Comparison of ENCODE assay signal across 10 cellular contexts in the genomic region with DNA sequence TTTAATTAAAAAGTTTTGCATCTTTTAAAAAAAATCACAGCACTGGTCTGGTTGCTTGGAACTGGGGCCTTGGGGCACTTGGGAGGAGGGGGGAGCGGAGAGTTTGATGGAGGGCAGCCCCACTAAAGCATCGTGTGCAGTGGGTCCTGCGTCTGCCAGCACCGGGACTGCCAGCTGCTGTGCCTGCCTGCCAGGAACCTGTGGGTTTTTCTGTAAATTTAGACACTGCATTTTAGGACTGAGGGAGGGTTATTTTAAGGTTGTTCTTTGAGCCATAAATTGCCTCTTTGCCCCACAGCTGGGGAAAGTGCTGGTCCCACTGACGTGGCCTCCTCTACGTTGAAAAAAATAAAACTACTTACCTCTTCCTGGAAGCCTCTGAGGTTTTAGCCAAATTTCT. TPM values are rescaled to one million over a fixed set of nuclear protein-coding genes. Genes with fewer than 3 reads are reported as not detected.
A peak's percentile ranks its signal among the peaks of the same experiment; 100 is the strongest.
DNase-seq lines count a peak whose midpoint lies in the region; ATAC-seq and TF ChIP-seq lines count a peak whose summit lies in the region.
"Had no signal": no experiment of that assay in that cellular context is flagged by ENCODE, and none has a peak within 500 bp of the region (broad histone marks: within the 10 kb centered on the region; RNA-seq: fewer than 3 reads in every experiment).

No MANE protein-coding gene starts in this region.

- intact Hi-C loops in activated T-helper 2 cell treated with anti-CD3 and anti-CD28 coated beads, Interferon-gamma antibody, Interleukin-2, Interleukin-4, amounts not matched to agents 10 μg/mL and 5 μg/mL and 100 μg/mL, durations not matched to agents 14 hours and 24 hours and 36 hours (cut with micrococcal nuclease) = loop anchor here (5.0 kb wide), 4 partner anchors 45 to 250 kb away; a partner anchor contains a TSS
- intact Hi-C loops in thyroid gland (cut with DNase I) = loop anchor here (5.0 kb wide), 1 partner anchor 55 kb away; no protein-coding TSS in a partner anchor

- no peak for ATAC-seq in lung (ENCODE audit: insufficient read depth, low FRiP score)

- TF ChIP-seq CTCF in lung (IDR thresholded peaks at IDR 0.05; ENCODE audit: control extremely low read depth, extremely low read depth) (no peak), thyroid gland (IDR thresholded peaks at IDR 0.05) (no peak), RWPE1 (conservative IDR thresholded peaks at IDR 0.05; ENCODE audit: low read depth) (no peak)

- H3K27me3 Mint-ChIP-seq in activated naive CD4-positive, alpha-beta T cell treated with anti-CD3 and anti-CD28 coated beads, Interleukin-2, amount 10 ng/mL, durations not matched to agents 7 days and 5 days = peaks cover 48% of the 10 kb centered on the region
- peaks cover 23% of the 10 kb centered on the region for H3K27me3 Mint-ChIP-seq in activated T-helper 2 cell treated with anti-CD3 and anti-CD28 coated beads, Interferon-gamma antibody, Interleukin-2, Interleukin-4, amounts not matched to agents 10 μg/mL and 5 μg/mL and 100 μg/mL, durations not matched to agents 14 hours and 24 hours and 36 hours (ENCODE audit: low read depth)

- POLR2A ChIA-PET in RWPE1 (lab: Yijun Ruan, JAX; ENCODE audit: low non-redundant PET) = no interaction called here

- H3K4me1 ChIP-seq in lung (ENCODE audit: control insufficient read depth in 2 of 2, insufficient read depth in 2 of 2, low read length in 2 of 2) (peaks cover 0 to 6% of the 10 kb centered on the region in 2 donors), thyroid gland (peaks cover 0 to 41% of the 10 kb centered on the region in 2 donors)

- H3K4me3 ChIP-seq in lung (peak overlapping the region; percentile 35), thyroid gland (replicated peaks in 1 of 3) (peak overlapping the region in 2 of 3 donors; percentile 15 to 89)
- H3K4me3 ChIP-seq: PC-9 had no signal

- H3K36me3 ChIP-seq in lung (ENCODE audit: control insufficient read depth in 2 of 2, insufficient read depth in 2 of 2, low read length in 2 of 2) = peaks cover 10 to 12% of the 10 kb centered on the region in 2 donors
- peaks cover 19 to 26% of the 10 kb centered on the region in 2 donors for H3K36me3 ChIP-seq in thyroid gland

- H3K27me3 ChIP-seq in lung (ENCODE audit: control insufficient read depth, insufficient read depth) = no peaks in the 10 kb centered on the region
- H3K27me3 ChIP-seq in thyroid gland = no peaks in the 10 kb centered on the region

- 17 to 30% methylated on average over 6 of the region's 6 CpGs for WGBS in lung, 2 donors
- WGBS in thyroid gland, 2 donors = 66 to 72% methylated on average over 6 of the region's 6 CpGs

- H3K36me3 Mint-ChIP-seq in activated naive CD4-positive, alpha-beta T cell treated with anti-CD3 and anti-CD28 coated beads, Interleukin-2, amount 10 ng/mL, durations not matched to agents 7 days and 5 days = peaks cover 48% of the 10 kb centered on the region
- peaks cover 37% of the 10 kb centered on the region for H3K36me3 Mint-ChIP-seq in activated T-helper 2 cell treated with anti-CD3 and anti-CD28 coated beads, Interferon-gamma antibody, Interleukin-2, Interleukin-4, amounts not matched to agents 10 μg/mL and 5 μg/mL and 100 μg/mL, durations not matched to agents 14 hours and 24 hours and 36 hours (ENCODE audit: low read depth)

- peak overlapping the region; percentile 100 for H3K4me3 Mint-ChIP-seq in activated naive CD4-positive, alpha-beta T cell treated with anti-CD3 and anti-CD28 coated beads, Interleukin-2, amount 10 ng/mL, durations not matched to agents 7 days and 5 days
- H3K4me3 Mint-ChIP-seq in activated T-helper 2 cell treated with anti-CD3 and anti-CD28 coated beads, Interferon-gamma antibody, Interleukin-2, Interleukin-4, amounts not matched to agents 10 μg/mL and 5 μg/mL and 100 μg/mL, durations not matched to agents 14 hours and 24 hours and 36 hours (ENCODE audit: low read depth) = peak overlapping the region; percentile 81
- H3K4me3 Mint-ChIP-seq: neural crest cell had no signal

- H3K4me1 Mint-ChIP-seq in activated naive CD4-positive, alpha-beta T cell treated with anti-CD3 and anti-CD28 coated beads, Interleukin-2, amount 10 ng/mL, durations not matched to agents 7 days and 5 days = peaks cover 55% of the 10 kb centered on the region
- H3K4me1 Mint-ChIP-seq in activated T-helper 2 cell treated with anti-CD3 and anti-CD28 coated beads, Interferon-gamma antibody, Interleukin-2, Interleukin-4, amounts not matched to agents 10 μg/mL and 5 μg/mL and 100 μg/mL, durations not matched to agents 14 hours and 24 hours and 36 hours (ENCODE audit: low read depth) = peaks cover 55% of the 10 kb centered on the region
- H3K4me1 Mint-ChIP-seq: neural crest cell had no signal

- peaks cover 2% of the 10 kb centered on the region for H3K9me3 Mint-ChIP-seq in activated naive CD4-positive, alpha-beta T cell treated with anti-CD3 and anti-CD28 coated beads, Interleukin-2, amount 10 ng/mL, durations not matched to agents 7 days and 5 days
- H3K9me3 Mint-ChIP-seq in activated T-helper 2 cell treated with anti-CD3 and anti-CD28 coated beads, Interferon-gamma antibody, Interleukin-2, Interleukin-4, amounts not matched to agents 10 μg/mL and 5 μg/mL and 100 μg/mL, durations not matched to agents 14 hours and 24 hours and 36 hours = no peaks in the 10 kb centered on the region
- H3K9me3 Mint-ChIP-seq: neural crest cell had no signal

- H3K27ac Mint-ChIP-seq in activated naive CD4-positive, alpha-beta T cell treated with anti-CD3 and anti-CD28 coated beads, Interleukin-2, amount 10 ng/mL, durations not matched to agents 7 days and 5 days = peak overlapping the region; percentile 100
- H3K27ac Mint-ChIP-seq in activated T-helper 2 cell treated with anti-CD3 and anti-CD28 coated beads, Interferon-gamma antibody, Interleukin-2, Interleukin-4, amounts not matched to agents 10 μg/mL and 5 μg/mL and 100 μg/mL, durations not matched to agents 14 hours and 24 hours and 36 hours = no peak overlapping the region

- peak; percentile 36 for DNase-seq in activated naive CD4-positive, alpha-beta T cell treated with anti-CD3 and anti-CD28 coated beads, Interleukin-2, amount 10 ng/mL, durations not matched to agents 7 days and 5 days
- no peak for DNase-seq in activated naive CD4-positive, alpha-beta T cell treated with Interleukin-2 at 50 U/mL for 16 hours
- DNase-seq in activated T-helper 2 cell treated with anti-CD3 and anti-CD28 coated beads, Interferon-gamma antibody, Interleukin-2, Interleukin-4, amounts not matched to agents 10 μg/mL and 5 μg/mL and 100 μg/mL, durations not matched to agents 14 hours and 24 hours and 36 hours (ENCODE audit: low spot score) = no peak
- no peak for DNase-seq in lung (ENCODE audit: low spot score)
- DNase-seq in thyroid gland = no peak
- no peak for DNase-seq in NCI-H1417 (lab: John Stamatoyannopoulos, UW)
- DNase-seq in RWPE1 (ENCODE audit: low spot score) = no peak
- DNase-seq in inferior parietal cortex (ENCODE audit: extremely low spot score) = no peak
- DNase-seq: PC-9 had no signal

- CTCF ChIA-PET in activated naive CD4-positive, alpha-beta T cell treated with anti-CD3 and anti-CD28 coated beads, Interleukin-2, amount 10 ng/mL, durations not matched to agents 7 days and 5 days (lab: Charles Lee) = interaction anchor here (0.7 to 4.8 kb wide), 9 partner anchors 11 to 80 kb away, joined by 3 to 39 read pairs (median 6); no protein-coding TSS in a partner anchor
- CTCF ChIA-PET in RWPE1 (lab: Yijun Ruan, JAX) = interaction anchor here (0.6 kb wide), 1 partner anchor 9 kb away, joined by 3 read pairs; no protein-coding TSS in a partner anchor

- no peak for TF ChIP-seq POLR2A in thyroid gland (IDR thresholded peaks at IDR 0.05)

- H3K9me3 ChIP-seq in lung (ENCODE audit: control insufficient read depth in 2 of 2, insufficient read depth in 1 of 2, low read length in 1 of 2) (no peaks in the 10 kb centered on the region), thyroid gland (no peaks in the 10 kb centered on the region)

- H3K27ac ChIP-seq in lung (ENCODE audit: low read depth in 1 of 2, low read length in 1 of 2) (peak overlapping the region; percentile 76 to 98), thyroid gland (peak overlapping the region; percentile 78 to 88 (median 80)), RWPE1 (no peak overlapping the region)
- H3K27ac ChIP-seq: PC-9 had no signal

RNA-seq across cellular contexts. Expression of a gene that starts 2.9 kb away (rescaled TPM):
- 2.4 and 2.7 TPM in 2 replicates for total RNA-seq in activated T-helper 2 cell treated with anti-CD3 and anti-CD28 coated beads, Interferon-gamma antibody, Interleukin-2, Interleukin-4, amounts not matched to agents 10 μg/mL and 5 μg/mL and 100 μg/mL, durations not matched to agents 14 hours and 24 hours and 36 hours
- total RNA-seq in lung (100 to 1,000 TPM in 1 of 2 donors, 10 to 100 TPM in 1; 32.5 to 104 TPM), thyroid gland (10 to 100 TPM in 3 of 4 donors, 1 to 10 TPM in 1; 9.1 to 15.9 (median 14.0) TPM)
- polyA plus RNA-seq in lung = 100 to 1,000 TPM in 1 of 2 donors, 1 to 10 TPM in 1; 7.7 to 121 TPM
